17 cellular contexts compared by ENCODE assay signal in the genomic region with DNA sequence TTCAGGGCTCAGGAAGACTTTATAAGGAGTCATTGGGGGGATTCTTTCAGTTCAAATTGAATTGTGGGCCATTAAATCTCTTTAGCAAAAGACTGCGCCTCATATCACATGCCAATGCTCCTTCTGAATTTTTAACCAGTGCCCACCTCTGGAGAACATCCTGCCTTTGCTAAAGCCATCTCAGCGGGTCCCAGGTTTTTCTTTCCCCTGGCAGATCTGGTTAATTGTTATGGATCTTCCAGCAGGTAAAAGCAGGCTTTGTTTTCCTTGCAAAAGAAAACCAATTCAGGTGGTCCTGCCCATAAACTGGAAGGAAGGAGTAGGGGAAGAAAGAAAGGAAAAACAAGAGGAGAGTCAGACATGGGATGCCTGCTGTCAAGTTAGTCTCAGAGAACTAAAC.
DNase-seq lines count a peak whose midpoint lies in the region; ATAC-seq, FAIRE-seq and TF ChIP-seq lines count a peak whose summit lies in the region.
"Had no signal": no experiment of that assay in that cellular context is flagged by ENCODE, and none has a peak within 500 bp of the region (broad histone marks: within the 10 kb centered on the region; RNA-seq: fewer than 3 reads in every experiment).

No MANE protein-coding gene starts in this region.

- peak overlapping the region; percentile 46 for H3K27ac ChIP-seq in HUES48 (ENCODE audit: low read depth, low read length)
- H3K27ac ChIP-seq in H1 (ENCODE audit: low read depth, low read length): no peak overlapping the region; the same call in 1 of the 2 replicates
- H3K27ac ChIP-seq in aorta (ENCODE audit: low read depth in 1 of 2, low read length in 2 of 2): no peak overlapping the region

- no peaks in the 10 kb centered on the region for H3K36me3 ChIP-seq in HUES48 (ENCODE audit: control insufficient read depth, insufficient read depth, low read length)
- no peaks in the 10 kb centered on the region for H3K36me3 ChIP-seq in H1 (ENCODE audit: control insufficient read depth in 2 of 4, insufficient read depth in 4 of 4, low read length in 3 of 4)
- no peaks in the 10 kb centered on the region for H3K36me3 ChIP-seq in aorta (ENCODE audit: control insufficient read depth in 1 of 2, insufficient read depth in 2 of 2, low read length in 1 of 2)
- H3K36me3 ChIP-seq: HAP-1 had no signal

- no peak overlapping the region for H3K4me3 Mint-ChIP-seq in neural crest cell
- H3K4me3 Mint-ChIP-seq: CD4-positive, alpha-beta memory T cell; HFFc6 had no signal

- H4K8ac ChIP-seq in H1 (ENCODE audit: extremely low read depth, insufficient read depth, low read length): no peak overlapping the region

- H4K20me1 ChIP-seq in H1 (replicated peaks in 1 of 2; ENCODE audit: control insufficient read depth in 1 of 2, insufficient read depth in 2 of 2, low read length in 2 of 2): no peaks in the 10 kb centered on the region

- DNase-seq in H1 (ENCODE audit: low read depth in 1 of 2, low spot score in 2 of 2): no peak
- DNase-seq in neural crest cell (ENCODE audit: low read depth, low spot score): no peak
- DNase-seq in NCI-H2227 (lab: John Stamatoyannopoulos, UW; ENCODE audit: unreplicated experiment): no peak
- no peak for DNase-seq in aorta
- DNase-seq: C1 segment of cervical spinal cord; Calu3; CD4-positive, alpha-beta memory T cell; COR-L47; DMS53; DMS79 treated with DMSO at 0.1 percent for 48 hours; GF-D8; HFFc6 had no signal

- no peak for TF ChIP-seq POLR2A in H1 (IDR thresholded peaks at IDR 0.05; ENCODE audit: control extremely low read depth in 1 of 2, low read depth in 2 of 2, low read length in 2 of 2)

- FAIRE-seq in H1 (lab: Jason Lieb, UNC): peak; percentile 73
- FAIRE-seq: GM12891, GM18507 had no signal

- H2AFZ ChIP-seq in H1 (ENCODE audit: low read length): no peak overlapping the region

- TF ChIP-seq CTCF in H1 (IDR thresholded peaks at IDR 0.05; ENCODE audit: control extremely low read depth in 1 of 3, insufficient read depth in 1 of 3, low read depth in 1 of 3, low read length in 3 of 3): no peak
- TF ChIP-seq CTCF in neural crest cell (conservative IDR thresholded peaks at IDR 0.05): no peak

- ATAC-seq in HG03135 (IDR thresholded peaks at IDR 0.05; ENCODE audit: unreplicated experiment) (no peak), aorta (ENCODE audit: low FRiP score) (no peak)

- H3K9ac ChIP-seq in HUES48 (ENCODE audit: low read depth, low read length) (no peak overlapping the region), H1 (replicated peaks in 1 of 4; ENCODE audit: extremely low read depth in 1 of 4, low read depth in 3 of 4, low read length in 3 of 4) (0 out of 7 replicates have a peak overlapping the region, but pooled peaks of 1 of the 4 experiments have one; percentile 13)

- H2BK5ac ChIP-seq in H1 (ENCODE audit: low read depth, low read length): peak overlapping the region; percentile 88; the same call in 1 of the 2 replicates

- no peaks in the 10 kb centered on the region for H3K36me3 Mint-ChIP-seq in neural crest cell (ENCODE audit: low read depth)
- H3K36me3 Mint-ChIP-seq: CD4-positive, alpha-beta memory T cell had no signal

- CTCF ChIA-PET in H1 (lab: Charles Lee; ENCODE audit: partially characterized antibody): no interaction called here

- H3K14ac ChIP-seq in H1 (ENCODE audit: insufficient read length): no peak overlapping the region

- no peak overlapping the region for H3K23ac ChIP-seq in H1 (ENCODE audit: insufficient read length)

- 30% methylated on average over 2 of the region's 2 CpGs; no CpG with 5 or more reads in 1 of the 2 experiments for WGBS in H1 (ENCODE audit: extremely low coverage in 1 of 2, insufficient coverage in 1 of 2, insufficient read length in 1 of 2, insufficient replicate concordance in 2 of 2, low coverage in 1 of 2, low lambda C conversion rate in 2 of 2, missing lambda C conversion rate in 1 of 2), 2 experiments
- WGBS in aorta, 2 donors: 83 to 89% methylated on average over 2 of the region's 2 CpGs

- no peaks in the 10 kb centered on the region for H3K9me3 Mint-ChIP-seq in neural crest cell
- H3K9me3 Mint-ChIP-seq: CD4-positive, alpha-beta memory T cell had no signal

- peaks cover 35% of the 10 kb centered on the region for H3K27me3 Mint-ChIP-seq in neural crest cell (ENCODE audit: low read depth)

- TF ChIP-seq EP300 in H1 (IDR thresholded peaks at IDR 0.05; ENCODE audit: borderline replicate concordance in 1 of 2, low read depth in 2 of 2, low read length in 2 of 2): no peak; a peak in 1 of 3 replicates

- H3K79me1 ChIP-seq in H1 (ENCODE audit: low read depth, low read length): no peaks in the 10 kb centered on the region

- H4K91ac ChIP-seq in H1 (replicated peaks; ENCODE audit: insufficient read length, low read length): peak overlapping the region; percentile 82

- H3K4me1 ChIP-seq in HUES48 (ENCODE audit: control insufficient read depth, insufficient read depth, low read length) (peaks cover 49% of the 10 kb centered on the region), H1 (replicated peaks in 1 of 4; ENCODE audit: control insufficient read depth in 3 of 4, insufficient read depth in 4 of 4, low read length in 3 of 4) (peaks cover 17 to 42% (median 32%) of the 10 kb centered on the region in 4 experiments), aorta (ENCODE audit: control insufficient read depth in 1 of 2, insufficient read depth in 2 of 2, low read length in 2 of 2) (no peaks in the 10 kb centered on the region)
- H3K4me1 ChIP-seq: HAP-1 had no signal

- peak overlapping the region; percentile 8 for H4K5ac ChIP-seq in H1 (ENCODE audit: insufficient read length, low read depth, low read length)

- H2BK15ac ChIP-seq in H1 (ENCODE audit: low read length): peak overlapping the region; percentile 62; the same call in 1 of the 2 replicates

- peak overlapping the region; percentile 47 for H2BK120ac ChIP-seq in H1 (replicated peaks; ENCODE audit: low read depth, low read length)

- H3K4me2 ChIP-seq in H1 (ENCODE audit: insufficient read depth in 1 of 2, low read depth in 2 of 2, low read length in 2 of 2): peak overlapping the region; percentile 47 to 53

- no peaks in the 10 kb centered on the region for H3K9me3 ChIP-seq in HUES48 (ENCODE audit: control insufficient read depth, insufficient read depth, low read length)
- no peaks in the 10 kb centered on the region for H3K9me3 ChIP-seq in H1 (ENCODE audit: insufficient read depth in 2 of 2, low read depth in 1 of 2, low read length in 1 of 2)
- no peaks in the 10 kb centered on the region for H3K9me3 ChIP-seq in aorta (ENCODE audit: control insufficient read depth, low read length)
- H3K9me3 ChIP-seq: HAP-1 had no signal

- H3K4me1 Mint-ChIP-seq in neural crest cell: no peaks in the 10 kb centered on the region
- H3K4me1 Mint-ChIP-seq: CD4-positive, alpha-beta memory T cell had no signal

- H3K56ac ChIP-seq in H1 (replicated peaks; ENCODE audit: insufficient read length, low read depth, low read length): no peak overlapping the region

- POLR2A ChIA-PET in H1 (lab: Charles Lee; ENCODE audit: partially characterized antibody): no interaction called here

- H3K79me2 ChIP-seq in H1 (ENCODE audit: control insufficient read depth in 1 of 2, insufficient read depth in 2 of 2, low read length in 2 of 2): no peaks in the 10 kb centered on the region

- H3K4me3 ChIP-seq in HUES48 (ENCODE audit: low read depth, low read length): no peak overlapping the region
- H3K4me3 ChIP-seq in H1 (ENCODE audit: extremely low read depth in 1 of 4, insufficient read depth in 2 of 4, low read depth in 3 of 4, low read length in 4 of 4): peak overlapping the region in 1 of 4 experiments; percentile 19; a peak in 1 of 8 replicates
- no peak overlapping the region for H3K4me3 ChIP-seq in aorta (ENCODE audit: low read length in 2 of 2)
- H3K4me3 ChIP-seq: HAP-1 had no signal

- intact Hi-C loops in aorta (cut with DNase I): no loop called here

- H3K18ac ChIP-seq in H1 (ENCODE audit: extremely low read depth, low read length): peak overlapping the region; percentile 76; the same call in 1 of the 2 replicates

- H2AK5ac ChIP-seq in H1 (ENCODE audit: low read depth, low read length): no peak overlapping the region

- peak overlapping the region; percentile 95; the same call in 1 of the 2 replicates for H2BK12ac ChIP-seq in H1 (ENCODE audit: low read depth, low read length)

- TF ChIP-seq RAD21 in H1 (IDR thresholded peaks at IDR 0.05 in 1 of 2, conservative IDR thresholded peaks at IDR 0.05 in 1 of 2; ENCODE audit: low read depth in 2 of 2, low read length in 2 of 2): no peak

- no peak overlapping the region for H3K4ac ChIP-seq in H1 (replicated peaks; ENCODE audit: insufficient read length, low read depth, low read length)

- H3K27ac Mint-ChIP-seq in neural crest cell (ENCODE audit: unreplicated experiment): peak overlapping the region; percentile 45
- H3K27ac Mint-ChIP-seq: CD4-positive, alpha-beta memory T cell; HFFc6 had no signal

- H2BK20ac ChIP-seq in H1 (ENCODE audit: low read length): peak overlapping the region; percentile 89; the same call in 1 of the 2 replicates

- H3K27me3 ChIP-seq in HUES48 (ENCODE audit: control insufficient read depth, insufficient read depth, low read length) (no peaks in the 10 kb centered on the region), H1 (replicated peaks in 1 of 4; ENCODE audit: control insufficient read depth in 3 of 4, extremely low read depth in 1 of 4, insufficient read depth in 3 of 4, low read length in 3 of 4) (no peaks in the 10 kb centered on the region), aorta (ENCODE audit: control insufficient read depth in 1 of 2, insufficient read depth in 2 of 2, low read length in 1 of 2) (no peaks in the 10 kb centered on the region)

- peaks cover 3% of the 10 kb centered on the region; the same call in 1 of the 2 replicates for H3K23me2 ChIP-seq in H1 (ENCODE audit: low read depth, low read length)

TF ChIP-seq in H1, 55 proteins besides CTCF, POLR2A, EP300 and RAD21:
- TF ChIP-seq HDAC2 (IDR thresholded peaks at IDR 0.05; ENCODE audit: borderline replicate concordance in 1 of 2, low read depth in 2 of 2, low read length in 2 of 2) (0 out of 4 replicates have a peak, but pooled peaks of 1 of the 2 experiments have one; percentile 30), PHF8 (conservative IDR thresholded peaks at IDR 0.05; ENCODE audit: low read depth, low read length) (no peak), TCF12 (IDR thresholded peaks at IDR 0.05; ENCODE audit: low read depth, low read length) (0 out of 2 replicates have a peak, but pooled peaks have one; percentile 9), TBP (IDR thresholded peaks at IDR 0.05; ENCODE audit: low read depth, low read length) (no peak), POU5F1 (IDR thresholded peaks at IDR 0.05; ENCODE audit: low read depth, low read length) (peak; percentile 75; the same call in 1 of the 2 replicates)
